ENCODE assay signal across 18 cellular contexts in the genomic region with DNA sequence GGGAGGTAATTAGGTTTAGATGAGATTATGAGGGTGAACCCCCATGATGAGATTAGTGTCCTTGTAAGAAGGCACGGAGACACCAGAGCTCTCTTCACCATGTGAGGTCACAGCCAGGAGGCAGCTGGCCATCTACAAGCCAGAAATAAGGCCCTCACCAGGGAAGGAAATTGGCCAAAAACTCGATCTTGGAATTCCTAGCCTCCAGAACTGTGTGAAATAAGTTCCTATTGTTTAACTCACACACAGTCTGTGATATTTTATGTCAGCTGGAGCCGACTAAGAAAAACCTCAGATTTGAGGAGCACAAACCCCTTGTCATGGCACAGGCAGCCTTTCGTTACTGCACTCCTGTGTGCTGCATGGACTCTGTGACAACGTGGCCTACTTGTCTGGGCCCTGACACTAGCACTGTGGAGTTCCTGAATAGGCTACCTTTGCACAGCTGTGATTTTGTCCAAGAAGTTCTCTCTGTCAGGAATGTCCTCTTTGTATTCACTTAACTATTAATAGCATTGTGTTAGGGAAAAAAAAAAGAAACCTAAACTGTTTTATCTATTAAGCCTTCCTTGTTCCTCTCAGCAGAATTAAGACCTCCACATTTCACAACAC.
"Had no signal": no experiment of that assay in that cellular context is flagged by ENCODE, and none has a peak within 500 bp of the region (broad histone marks: within the 10 kb centered on the region; RNA-seq: fewer than 3 reads in every experiment).

No MANE protein-coding gene starts in this region.

- H3K27me3 ChIP-seq: upper lobe of right lung had no signal

- H3K36me3 Mint-ChIP-seq: naive B cell; stimulated activated effector memory CD8-positive, alpha-beta T cell treated with anti-CD3 and anti-CD28 coated beads, Interleukin-12 subunit alpha, Interleukin-12 subunit beta, amount 100 ng/mL, for 72 hours had no signal

- H3K27me3 Mint-ChIP-seq: effector memory CD8-positive, alpha-beta T cell; naive B cell; progenitor cell of endocrine pancreas had no signal

- DNase-seq: activated CD4-positive, alpha-beta T cell treated with anti-CD3 and anti-CD28 coated beads for 1 hour; activated effector memory CD4-positive, alpha-beta T cell treated with anti-CD3 and anti-CD28 coated beads, Interleukin-2, amount 50 U/mL, for 16 hours; activated naive CD4-positive, alpha-beta T cell treated with anti-CD3 and anti-CD28 coated beads, Interleukin-2, amount 50 U/mL, for 16 hours; activated T-cell treated with anti-CD3 and anti-CD28 coated beads, Interleukin-2, amount 50 U/mL, for 72 hours; aorta; effector memory CD8-positive, alpha-beta T cell; foreskin melanocyte; hypothalamus; naive B cell; stimulated activated CD4-positive, alpha-beta T cell treated with anti-CD3 and anti-CD28 coated beads, Interleukin-4, amount 100 ng/mL, for 24 hours; T1000; upper lobe of right lung had no signal

- H3K27ac ChIP-seq: upper lobe of right lung, VCaP had no signal

- H3K27ac Mint-ChIP-seq: activated T-cell treated with anti-CD3 and anti-CD28 coated beads, Interleukin-2, amount 50 U/mL, for 72 hours; effector memory CD8-positive, alpha-beta T cell; progenitor cell of endocrine pancreas; stimulated activated effector memory CD8-positive, alpha-beta T cell treated with anti-CD3 and anti-CD28 coated beads, Interleukin-12 subunit alpha, Interleukin-12 subunit beta, amount 100 ng/mL, for 72 hours had no signal

- H3K4me3 Mint-ChIP-seq: activated T-cell treated with anti-CD3 and anti-CD28 coated beads, Interleukin-2, amount 50 U/mL, for 72 hours; effector memory CD8-positive, alpha-beta T cell; naive B cell; neural crest cell; stimulated activated effector memory CD8-positive, alpha-beta T cell treated with anti-CD3 and anti-CD28 coated beads, Interleukin-12 subunit alpha, Interleukin-12 subunit beta, amount 100 ng/mL, for 72 hours had no signal

- H3K4me3 ChIP-seq: smooth muscle cell, thoracic aorta, upper lobe of right lung had no signal

- H3K36me3 ChIP-seq: thoracic aorta, upper lobe of right lung had no signal

- H3K4me2 ChIP-seq: smooth muscle cell had no signal

- H3K4me1 ChIP-seq: upper lobe of right lung had no signal

- H3K4me1 Mint-ChIP-seq: naive B cell; stimulated activated effector memory CD8-positive, alpha-beta T cell treated with anti-CD3 and anti-CD28 coated beads, Interleukin-12 subunit alpha, Interleukin-12 subunit beta, amount 100 ng/mL, for 72 hours had no signal

- H3K9me3 ChIP-seq: thoracic aorta, upper lobe of right lung had no signal

- ATAC-seq: activated T-cell treated with anti-CD3 and anti-CD28 coated beads, Interleukin-2, amount 50 U/mL, for 72 hours; effector memory CD8-positive, alpha-beta T cell; stimulated activated effector memory CD8-positive, alpha-beta T cell treated with anti-CD3 and anti-CD28 coated beads, Interleukin-12 subunit alpha, Interleukin-12 subunit beta, amount 100 ng/mL, for 72 hours; upper lobe of right lung had no signal

- H3K9me3 Mint-ChIP-seq: neural crest cell had no signal
